Comparison of ENCODE assay signal across 19 cellular contexts in genomic region chr12:90084018-90084417, GRCh38.
DNase-seq lines count a peak whose midpoint lies in the region; ATAC-seq, FAIRE-seq and TF ChIP-seq lines count a peak whose summit lies in the region.
"Had no signal": no experiment of that assay in that cellular context is flagged by ENCODE, and none has a peak within 500 bp of the region (broad histone marks: within the 10 kb centered on the region; RNA-seq: fewer than 3 reads in every experiment).

No MANE protein-coding gene starts in this region.

- no peaks in the 10 kb centered on the region for H3K36me3 Mint-ChIP-seq in neural progenitor cell
- H3K36me3 Mint-ChIP-seq: CD8-positive, alpha-beta memory T cell had no signal

- TF ChIP-seq EP300 in HepG2 (IDR thresholded peaks at IDR 0.05; ENCODE audit: low read depth in 2 of 2, low read length in 2 of 2) (no peak), HepG2 (CRISPR knock-in tag; IDR thresholded peaks at IDR 0.05; ENCODE audit: borderline replicate concordance) (no peak), K562 (IDR thresholded peaks at IDR 0.05; ENCODE audit: low read length) (no peak)

- POLR2A ChIA-PET in HepG2 (lab: Yijun Ruan, JAX) (no interaction called here), K562 (lab: Yijun Ruan, JAX) (no interaction called here)

- WGBS in HepG2 (ENCODE audit: low lambda C conversion rate) = 22% methylated on average over 2 of the region's 2 CpGs
- 79% methylated on average over 2 of the region's 2 CpGs for WGBS in right lobe of liver (ENCODE audit: insufficient coverage, low coverage, low lambda C conversion rate, missing lambda C conversion rate)
- WGBS in K562 (ENCODE audit: insufficient coverage, low coverage, missing lambda C conversion rate) = 0% methylated on average over 2 of the region's 2 CpGs

- H4K20me1 ChIP-seq in HepG2 (ENCODE audit: insufficient read depth, low read length) (no peaks in the 10 kb centered on the region), K562 (replicated peaks; ENCODE audit: control insufficient read depth, insufficient read depth, low read length) (no peaks in the 10 kb centered on the region), neural progenitor cell (ENCODE audit: low read depth) (no peaks in the 10 kb centered on the region)
- H4K20me1 ChIP-seq: BLaER1 had no signal

- H3K4me1 Mint-ChIP-seq in neural progenitor cell = peaks cover 55% of the 10 kb centered on the region
- H3K4me1 Mint-ChIP-seq: CD8-positive, alpha-beta memory T cell; GM23338 had no signal

- H3K4me3 ChIP-seq in HepG2 (replicated peaks in 1 of 3; ENCODE audit: insufficient read depth in 1 of 3, low read depth in 2 of 3, low read length in 3 of 3) (no peak overlapping the region), right lobe of liver (no peak overlapping the region), K562 (no peak overlapping the region), neural progenitor cell (no peak overlapping the region)
- H3K4me3 ChIP-seq: BLaER1, GM23338 had no signal

- in situ Hi-C loops in HepG2 (cut with HindIII; ENCODE audit: extremely low pct_ligation_motif_present, low pct_unique_long_range_greater_than_20kb) = no loop called here
- in situ Hi-C loops in K562 (cut with MboI) = no loop called here

- TF ChIP-seq RAD21 in HepG2 (CRISPR knock-in tag; IDR thresholded peaks at IDR 0.05) (no peak), K562 (CRISPR knock-in tag; conservative IDR thresholded peaks at IDR 0.05 in 1 of 2, IDR thresholded peaks at IDR 0.05 in 1 of 2) (no peak)

- BruUV-seq in HepG2 (replicated peaks; lab: Mats Ljungman, UMichigan) (no TSS peak), K562 (replicated peaks; lab: Mats Ljungman, UMichigan) (no TSS peak)

- FAIRE-seq in HepG2 (lab: Jason Lieb, UNC) = no peak
- FAIRE-seq in K562 (lab: Jason Lieb, UNC) = no peak
- FAIRE-seq in RCC 7860 (lab: Jason Lieb, UNC) = no peak
- FAIRE-seq: GM12892 had no signal

- H3K36me3 ChIP-seq in HepG2 (replicated peaks in 1 of 2; ENCODE audit: control insufficient read depth in 1 of 2, insufficient read depth in 2 of 2, low read length in 2 of 2) (no peaks in the 10 kb centered on the region), right lobe of liver (no peaks in the 10 kb centered on the region), K562 (ENCODE audit: control insufficient read depth, insufficient read depth, low read length) (no peaks in the 10 kb centered on the region), neural progenitor cell (no peaks in the 10 kb centered on the region)
- H3K36me3 ChIP-seq: BLaER1 had no signal

- TF ChIP-seq CTCF in HepG2 (CRISPR knock-in tag; IDR thresholded peaks at IDR 0.05) (no peak), right lobe of liver (IDR thresholded peaks at IDR 0.05) (no peak), K562 (IDR thresholded peaks at IDR 0.05 in 2 of 3, conservative IDR thresholded peaks at IDR 0.05 in 1 of 3; ENCODE audit: insufficient read depth in 2 of 3, low read depth in 1 of 3, low read length in 3 of 3) (no peak), neural progenitor cell (IDR thresholded peaks at IDR 0.05) (no peak)

- no peaks in the 10 kb centered on the region for H3K4me1 ChIP-seq in HepG2 (ENCODE audit: insufficient read depth, low read length)
- H3K4me1 ChIP-seq in right lobe of liver = no peaks in the 10 kb centered on the region
- H3K4me1 ChIP-seq in K562 (replicated peaks in 1 of 2; ENCODE audit: control insufficient read depth in 2 of 2, insufficient read depth in 2 of 2, low read length in 2 of 2) = no peaks in the 10 kb centered on the region
- peaks cover 53% of the 10 kb centered on the region for H3K4me1 ChIP-seq in neural progenitor cell
- H3K4me1 ChIP-seq: BLaER1 had no signal

- no peak for DNase-seq in HepG2 (ENCODE audit: low spot score)
- DNase-seq in right lobe of liver = no peak
- no peak for DNase-seq in K562 (ENCODE audit: extremely low read depth in 1 of 4, low spot score in 3 of 4)
- DNase-seq in neural progenitor cell (ENCODE audit: low spot score) = no peak
- no peak for DNase-seq in RCC 7860 (ENCODE audit: low spot score)
- DNase-seq: AML-193; CD8-positive, alpha-beta memory T cell; DMS79 treated with DMSO at 0.1 percent for 48 hours; EL; GDM1; H9; KG1 had no signal

- H3K9me3 ChIP-seq in HepG2 (ENCODE audit: low read length) (no peaks in the 10 kb centered on the region), right lobe of liver (no peaks in the 10 kb centered on the region), K562 (replicated peaks; ENCODE audit: control insufficient read depth, insufficient read depth, low read depth, low read length) (no peaks in the 10 kb centered on the region), neural progenitor cell (ENCODE audit: low read depth) (no peaks in the 10 kb centered on the region)
- H3K9me3 ChIP-seq: BLaER1 had no signal

- peaks cover 5% of the 10 kb centered on the region for H3K9me3 Mint-ChIP-seq in neural progenitor cell
- H3K9me3 Mint-ChIP-seq: CD8-positive, alpha-beta memory T cell; GM23338; H9 had no signal

- H3K27ac Mint-ChIP-seq in neural progenitor cell = peak overlapping the region; percentile 26
- H3K27ac Mint-ChIP-seq: GM23338, H9 had no signal

- H3K9ac ChIP-seq in HepG2 (ENCODE audit: insufficient read depth, low read depth, low read length) (no peak overlapping the region), K562 (ENCODE audit: insufficient read depth in 1 of 2, low read depth in 2 of 2, low read length in 2 of 2) (no peak overlapping the region), neural progenitor cell (no peak overlapping the region)
- H3K9ac ChIP-seq: BLaER1 had no signal

- H3K27me3 Mint-ChIP-seq in neural progenitor cell (ENCODE audit: insufficient read depth, low read depth) = peaks cover under 1% of the 10 kb centered on the region

- H3K27me3 ChIP-seq in HepG2 (ENCODE audit: control insufficient read depth in 1 of 2, insufficient read depth in 2 of 2, low read length in 2 of 2) = no peaks in the 10 kb centered on the region
- no peaks in the 10 kb centered on the region for H3K27me3 ChIP-seq in right lobe of liver
- no peaks in the 10 kb centered on the region for H3K27me3 ChIP-seq in K562 (ENCODE audit: control insufficient read depth in 2 of 2, insufficient read depth in 2 of 2, low read length in 2 of 2)
- no peaks in the 10 kb centered on the region for H3K27me3 ChIP-seq in neural progenitor cell
- H3K27me3 ChIP-seq: BLaER1 had no signal

- H3K9me1 ChIP-seq in K562 (ENCODE audit: control insufficient read depth, insufficient read depth, low read length) = no peaks in the 10 kb centered on the region

- TF ChIP-seq POLR2A in HepG2 (IDR thresholded peaks at IDR 0.05; ENCODE audit: insufficient read depth in 1 of 2, low read depth in 2 of 2, low read length in 2 of 2) = no peak
- no peak for TF ChIP-seq POLR2A in right lobe of liver (IDR thresholded peaks at IDR 0.05)
- TF ChIP-seq POLR2A in K562 (conservative IDR thresholded peaks at IDR 0.05) = no peak

- peaks cover 15% of the 10 kb centered on the region for H3F3A ChIP-seq in neural progenitor cell (ENCODE audit: low read depth)

- no peak overlapping the region for H2AFZ ChIP-seq in HepG2 (ENCODE audit: low read length)
- H2AFZ ChIP-seq in K562 (ENCODE audit: low read depth, low read length) = no peak overlapping the region
- H2AFZ ChIP-seq in neural progenitor cell (replicated peaks) = no peak overlapping the region
- H2AFZ ChIP-seq: GM23338 had no signal

- no peak overlapping the region for H3K4me3 Mint-ChIP-seq in neural progenitor cell
- H3K4me3 Mint-ChIP-seq: CD8-positive, alpha-beta memory T cell; GM23338; H9 had no signal

- H3K27ac ChIP-seq in HepG2 (ENCODE audit: extremely low read length, insufficient read depth, low read length) (no peak overlapping the region), right lobe of liver (no peak overlapping the region), K562 (ENCODE audit: extremely low read depth, low read depth, low read length) (no peak overlapping the region), neural progenitor cell (no peak overlapping the region)
- H3K27ac ChIP-seq: 22Rv1, BLaER1, HL-60 had no signal

- H3K4me2 ChIP-seq in HepG2 (ENCODE audit: low read depth, low read length) (no peak overlapping the region), K562 (ENCODE audit: insufficient read depth, low read length) (no peak overlapping the region), neural progenitor cell (no peak overlapping the region)
- H3K4me2 ChIP-seq: BLaER1, GM23338 had no signal

- H3K79me2 ChIP-seq in HepG2 (ENCODE audit: insufficient read depth, low read length) = no peaks in the 10 kb centered on the region
- no peaks in the 10 kb centered on the region for H3K79me2 ChIP-seq in K562 (ENCODE audit: control insufficient read depth, insufficient read depth, low read length)
- no peaks in the 10 kb centered on the region for H3K79me2 ChIP-seq in neural progenitor cell (ENCODE audit: low read depth)

- CTCF ChIA-PET in HepG2 (lab: Yijun Ruan, JAX; ENCODE audit: low intra/inter-chr PET ratio, low total read pairs) = no interaction called here
- CTCF ChIA-PET in K562 (lab: Yijun Ruan, JAX; ENCODE audit: low intra/inter-chr PET ratio) = no interaction called here

- intact Hi-C loops in HepG2 (cut with micrococcal nuclease; ENCODE audit: unreplicated experiment) = no loop called here
- intact Hi-C loops in right lobe of liver (cut with DNase I) = no loop called here
- intact Hi-C loops in K562 (cut with micrococcal nuclease) = no loop called here

- no peak for ATAC-seq in HepG2
- ATAC-seq in right lobe of liver = no peak
- ATAC-seq in K562 = no peak
- no peak for ATAC-seq in HG02588 (IDR thresholded peaks at IDR 0.05; ENCODE audit: unreplicated experiment)
- no peak for ATAC-seq in HG02763 (IDR thresholded peaks at IDR 0.05; ENCODE audit: unreplicated experiment)
- ATAC-seq: GM23338 had no signal

TF ChIP-seq in HepG2, 621 proteins besides CTCF, POLR2A, EP300 and RAD21:
- TF ChIP-seq MAFK (conservative IDR thresholded peaks at IDR 0.05 in 1 of 2, IDR thresholded peaks at IDR 0.05 in 1 of 2; ENCODE audit: low read length in 2 of 2) = peak; percentile 74 to 75
- TF ChIP-seq ZNF34 (CRISPR knock-in tag; IDR thresholded peaks at IDR 0.05; ENCODE audit: borderline replicate concordance) = no peak
- TF ChIP-seq MAFF (IDR thresholded peaks at IDR 0.05; ENCODE audit: low read depth, low read length) = peak; percentile 67; the same call in 1 of the 2 replicates
- peak; percentile 77 for TF ChIP-seq NFE2L2 (IDR thresholded peaks at IDR 0.05; ENCODE audit: low read length)
- TF ChIP-seq SCMH1 (CRISPR knock-in tag; IDR thresholded peaks at IDR 0.05; ENCODE audit: borderline replicate concordance) = no peak

TF ChIP-seq in K562, 482 proteins besides CTCF, POLR2A, EP300 and RAD21 (continues in another document):
- peak; percentile 63 for TF ChIP-seq ZNF316 (IDR thresholded peaks at IDR 0.05)
- no peak for TF ChIP-seq MYC (IDR thresholded peaks at IDR 0.05; ENCODE audit: low read depth, low read length)
- TF ChIP-seq MYC (CRISPR knock-in tag; IDR thresholded peaks at IDR 0.05; ENCODE audit: borderline replicate concordance, low read depth) = no peak
- TF ChIP-seq NR2F6 (CRISPR knock-in tag; IDR thresholded peaks at IDR 0.05) = no peak
- TF ChIP-seq MAFG (tag; conservative IDR thresholded peaks at IDR 0.05) = peak; percentile 68
- peak; percentile 18; the same call in 1 of the 2 replicates for TF ChIP-seq MAFF (IDR thresholded peaks at IDR 0.05; ENCODE audit: low read length)

Comparison
In these comparisons a context has a peak if more than half of its experiments do, and no peak if none do; other contexts are left out.
1. Of the 241 proteins assayed by ChIP-seq in both HepG2 and K562: peak only in HepG2: MAFK; only in K562: MAFG; in both: MAFF; in neither: 238.